8 cellular contexts compared by ENCODE assay signal in genomic region chr5:98770158-98770910, GRCh38. TPM values are rescaled to one million over a fixed set of nuclear protein-coding genes. Genes with fewer than 3 reads are reported as not detected.
DNase-seq lines count a peak whose midpoint lies in the region; ATAC-seq and TF ChIP-seq lines count a peak whose summit lies in the region.

No MANE protein-coding gene starts in this region.

- H3K9me3 ChIP-seq in endocrine pancreas (ENCODE audit: control insufficient read depth, low read length) (no peaks in the 10 kb centered on the region), mucosa of descending colon (no peaks in the 10 kb centered on the region), thoracic aorta (no peaks in the 10 kb centered on the region)

- H3K4me1 ChIP-seq in endocrine pancreas (ENCODE audit: control insufficient read depth, insufficient read depth, low read length) (peaks cover 10% of the 10 kb centered on the region), mucosa of descending colon (ENCODE audit: low read depth) (peaks cover 13% of the 10 kb centered on the region), thoracic aorta (ENCODE audit: control insufficient read depth in 1 of 2, low read depth in 2 of 2) (peaks cover 8 to 24% of the 10 kb centered on the region in 2 donors)

- intact Hi-C loops in mucosa of descending colon (cut with DNase I, micrococcal nuclease): no loop called here

- ATAC-seq in mucosa of descending colon (no peak), thoracic aorta (ENCODE audit: insufficient number of reproducible peaks, low FRiP score, low read depth) (no peak)

- H3K36me3 ChIP-seq in endocrine pancreas (ENCODE audit: control insufficient read depth, insufficient read depth, low read length) (no peaks in the 10 kb centered on the region), mucosa of descending colon (ENCODE audit: low read depth) (no peaks in the 10 kb centered on the region), thoracic aorta (no peaks in the 10 kb centered on the region)

- H3K27me3 ChIP-seq in endocrine pancreas (ENCODE audit: control insufficient read depth, insufficient read depth, low read length) (no peaks in the 10 kb centered on the region), thoracic aorta (replicated peaks; ENCODE audit: insufficient read depth) (no peaks in the 10 kb centered on the region)

- no peak for TF ChIP-seq CTCF in WI38 (IDR thresholded peaks at IDR 0.05; ENCODE audit: low read depth, low read length)
- no peak for TF ChIP-seq CTCF in mucosa of descending colon (IDR thresholded peaks at IDR 0.05)
- no peak for TF ChIP-seq CTCF in thoracic aorta (IDR thresholded peaks at IDR 0.05)

- peak; percentile 40 for DNase-seq in GM03348 (ENCODE audit: low spot score)
- DNase-seq in MV-4-11 (lab: John Stamatoyannopoulos, UW): peak; percentile 68
- peak; percentile 59 to 81 (median 61) for DNase-seq in mucosa of descending colon
- DNase-seq in thoracic aorta (ENCODE audit: low spot score): no peak
- DNase-seq in 8988T: no peak
- DNase-seq in KG1 (lab: John Stamatoyannopoulos, UW): no peak

- H3K4me3 ChIP-seq in WI38 (ENCODE audit: low read depth, low read length): peak overlapping the region; percentile 95
- peak overlapping the region; percentile 99 for H3K4me3 ChIP-seq in endocrine pancreas (ENCODE audit: control insufficient read depth, insufficient read depth, low read length)
- peak overlapping the region; percentile 44 for H3K4me3 ChIP-seq in mucosa of descending colon
- H3K4me3 ChIP-seq in thoracic aorta: peak overlapping the region; percentile 81

- peak overlapping the region; percentile 46 to 65 for H3K27ac ChIP-seq in thoracic aorta

- H3K9ac ChIP-seq in endocrine pancreas (ENCODE audit: control insufficient read depth, insufficient read depth, low read length): peak overlapping the region; percentile 92

RNA-seq across cellular contexts. Expression of gene RGMB, which starts 3.1 kb away (rescaled TPM):
- 10 to 100 TPM; 38.2 to 76.6 (median 60.7) TPM for total RNA-seq in mucosa of descending colon
- total RNA-seq in thoracic aorta: 10 to 100 TPM; 11.9 to 23.1 TPM

Comparison
In these comparisons a context has a peak if more than half of its experiments do, and no peak if none do; other contexts are left out.
1. DNase-seq: peak in GM03348 (single experiment), MV-4-11 (single experiment) and mucosa of descending colon (3 of 3); none in thoracic aorta (single experiment), 8988T (single experiment) and KG1 (single experiment).
2. H3K4me3 ChIP-seq: peak in every context shown above with its lines; median percentile 99 in endocrine pancreas; 95 in WI38; 81 in thoracic aorta; 44 in mucosa of descending colon.